ENCODE assay signal across 2 cellular contexts in the genomic region with DNA sequence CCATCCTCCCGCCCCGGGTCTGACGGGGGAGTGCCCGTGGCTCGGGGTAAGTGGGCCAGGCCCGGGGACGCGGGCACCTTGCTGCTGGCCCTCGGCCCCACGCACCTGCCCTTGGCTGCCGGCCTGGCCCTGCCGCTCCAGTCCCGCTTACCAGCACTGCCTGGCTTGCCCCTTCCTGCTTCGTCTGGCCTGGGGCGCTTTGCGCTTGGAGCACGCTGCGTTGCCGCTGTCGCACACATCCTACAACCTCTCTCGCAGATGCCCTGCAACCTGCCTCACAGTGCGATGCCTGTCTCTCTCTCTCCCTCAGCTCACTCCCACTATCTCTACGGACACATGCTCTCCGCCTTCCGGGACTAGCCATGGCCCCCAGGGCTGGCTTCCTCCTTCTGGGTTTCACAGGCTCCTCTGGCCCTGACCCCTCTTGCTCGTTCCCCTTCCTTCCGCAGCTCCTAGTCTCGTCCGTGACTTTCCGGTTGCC.
TF ChIP-seq lines count a peak whose summit lies in the region.

No MANE protein-coding gene starts in this region.

TF ChIP-seq in liver, 16 proteins besides CTCF, POLR2A, EP300 and RAD21:
- TF ChIP-seq, protein P1, sequence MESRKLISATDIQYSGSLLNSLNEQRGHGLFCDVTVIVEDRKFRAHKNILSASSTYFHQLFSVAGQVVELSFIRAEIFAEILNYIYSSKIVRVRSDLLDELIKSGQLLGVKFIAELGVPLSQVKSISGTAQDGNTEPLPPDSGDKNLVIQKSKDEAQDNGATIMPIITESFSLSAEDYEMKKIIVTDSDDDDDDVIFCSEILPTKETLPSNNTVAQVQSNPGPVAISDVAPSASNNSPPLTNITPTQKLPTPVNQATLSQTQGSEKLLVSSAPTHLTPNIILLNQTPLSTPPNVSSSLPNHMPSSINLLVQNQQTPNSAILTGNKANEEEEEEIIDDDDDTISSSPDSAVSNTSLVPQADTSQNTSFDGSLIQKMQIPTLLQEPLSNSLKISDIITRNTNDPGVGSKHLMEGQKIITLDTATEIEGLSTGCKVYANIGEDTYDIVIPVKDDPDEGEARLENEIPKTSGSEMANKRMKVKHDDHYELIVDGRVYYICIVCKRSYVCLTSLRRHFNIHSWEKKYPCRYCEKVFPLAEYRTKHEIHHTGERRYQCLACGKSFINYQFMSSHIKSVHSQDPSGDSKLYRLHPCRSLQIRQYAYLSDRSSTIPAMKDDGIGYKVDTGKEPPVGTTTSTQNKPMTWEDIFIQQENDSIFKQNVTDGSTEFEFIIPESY (IDR thresholded peaks at IDR 0.05), result no peak
- TF ChIP-seq, protein P2, sequence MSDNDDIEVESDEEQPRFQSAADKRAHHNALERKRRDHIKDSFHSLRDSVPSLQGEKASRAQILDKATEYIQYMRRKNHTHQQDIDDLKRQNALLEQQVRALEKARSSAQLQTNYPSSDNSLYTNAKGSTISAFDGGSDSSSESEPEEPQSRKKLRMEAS (IDR thresholded peaks at IDR 0.05), result no peak
- TF ChIP-seq HNF4G (IDR thresholded peaks at IDR 0.05), result no peak
- TF ChIP-seq NR2F2 (IDR thresholded peaks at IDR 0.05), result peak; percentile 64
- no peak for TF ChIP-seq HNF4A (conservative IDR thresholded peaks at IDR 0.05)
- TF ChIP-seq FOXA2 (IDR thresholded peaks at IDR 0.05), result no peak

TF ChIP-seq in HepG2, 621 proteins besides CTCF, POLR2A, EP300 and RAD21:
- no peak for TF ChIP-seq NFE2 (CRISPR knock-in tag; IDR thresholded peaks at IDR 0.05)
- no peak for TF ChIP-seq SYNCRIP (IDR thresholded peaks at IDR 0.05; ENCODE audit: insufficient read depth, low read depth, low read length)
- no peak for TF ChIP-seq FOSL1 (CRISPR knock-in tag; IDR thresholded peaks at IDR 0.05; ENCODE audit: borderline replicate concordance)
- no peak for TF ChIP-seq GATA4 (IDR thresholded peaks at IDR 0.05; ENCODE audit: borderline replicate concordance, low read depth)
- no peak for TF ChIP-seq RBM39 (IDR thresholded peaks at IDR 0.05; ENCODE audit: low read depth, low read length, poor library complexity, severe bottlenecking)
- TF ChIP-seq AHR (CRISPR knock-in tag; IDR thresholded peaks at IDR 0.05), result no peak
- no peak for TF ChIP-seq CBX1 (IDR thresholded peaks at IDR 0.05; ENCODE audit: low read depth)
- TF ChIP-seq HNF4G (IDR thresholded peaks at IDR 0.05; ENCODE audit: borderline replicate concordance, low read depth, low read length), result no peak
- no peak for TF ChIP-seq HNF4G (CRISPR knock-in tag; IDR thresholded peaks at IDR 0.05; ENCODE audit: borderline replicate concordance, low read depth)
- TF ChIP-seq, protein P3, sequence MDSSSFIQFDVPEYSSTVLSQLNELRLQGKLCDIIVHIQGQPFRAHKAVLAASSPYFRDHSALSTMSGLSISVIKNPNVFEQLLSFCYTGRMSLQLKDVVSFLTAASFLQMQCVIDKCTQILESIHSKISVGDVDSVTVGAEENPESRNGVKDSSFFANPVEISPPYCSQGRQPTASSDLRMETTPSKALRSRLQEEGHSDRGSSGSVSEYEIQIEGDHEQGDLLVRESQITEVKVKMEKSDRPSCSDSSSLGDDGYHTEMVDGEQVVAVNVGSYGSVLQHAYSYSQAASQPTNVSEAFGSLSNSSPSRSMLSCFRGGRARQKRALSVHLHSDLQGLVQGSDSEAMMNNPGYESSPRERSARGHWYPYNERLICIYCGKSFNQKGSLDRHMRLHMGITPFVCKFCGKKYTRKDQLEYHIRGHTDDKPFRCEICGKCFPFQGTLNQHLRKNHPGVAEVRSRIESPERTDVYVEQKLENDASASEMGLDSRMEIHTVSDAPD (CRISPR knock-in tag; IDR thresholded peaks at IDR 0.05), result no peak
- no peak for TF ChIP-seq ZNF274 (CRISPR knock-in tag; IDR thresholded peaks at IDR 0.05)
- TF ChIP-seq HHEX (CRISPR knock-in tag; IDR thresholded peaks at IDR 0.05), result no peak
- TF ChIP-seq, protein P4, sequence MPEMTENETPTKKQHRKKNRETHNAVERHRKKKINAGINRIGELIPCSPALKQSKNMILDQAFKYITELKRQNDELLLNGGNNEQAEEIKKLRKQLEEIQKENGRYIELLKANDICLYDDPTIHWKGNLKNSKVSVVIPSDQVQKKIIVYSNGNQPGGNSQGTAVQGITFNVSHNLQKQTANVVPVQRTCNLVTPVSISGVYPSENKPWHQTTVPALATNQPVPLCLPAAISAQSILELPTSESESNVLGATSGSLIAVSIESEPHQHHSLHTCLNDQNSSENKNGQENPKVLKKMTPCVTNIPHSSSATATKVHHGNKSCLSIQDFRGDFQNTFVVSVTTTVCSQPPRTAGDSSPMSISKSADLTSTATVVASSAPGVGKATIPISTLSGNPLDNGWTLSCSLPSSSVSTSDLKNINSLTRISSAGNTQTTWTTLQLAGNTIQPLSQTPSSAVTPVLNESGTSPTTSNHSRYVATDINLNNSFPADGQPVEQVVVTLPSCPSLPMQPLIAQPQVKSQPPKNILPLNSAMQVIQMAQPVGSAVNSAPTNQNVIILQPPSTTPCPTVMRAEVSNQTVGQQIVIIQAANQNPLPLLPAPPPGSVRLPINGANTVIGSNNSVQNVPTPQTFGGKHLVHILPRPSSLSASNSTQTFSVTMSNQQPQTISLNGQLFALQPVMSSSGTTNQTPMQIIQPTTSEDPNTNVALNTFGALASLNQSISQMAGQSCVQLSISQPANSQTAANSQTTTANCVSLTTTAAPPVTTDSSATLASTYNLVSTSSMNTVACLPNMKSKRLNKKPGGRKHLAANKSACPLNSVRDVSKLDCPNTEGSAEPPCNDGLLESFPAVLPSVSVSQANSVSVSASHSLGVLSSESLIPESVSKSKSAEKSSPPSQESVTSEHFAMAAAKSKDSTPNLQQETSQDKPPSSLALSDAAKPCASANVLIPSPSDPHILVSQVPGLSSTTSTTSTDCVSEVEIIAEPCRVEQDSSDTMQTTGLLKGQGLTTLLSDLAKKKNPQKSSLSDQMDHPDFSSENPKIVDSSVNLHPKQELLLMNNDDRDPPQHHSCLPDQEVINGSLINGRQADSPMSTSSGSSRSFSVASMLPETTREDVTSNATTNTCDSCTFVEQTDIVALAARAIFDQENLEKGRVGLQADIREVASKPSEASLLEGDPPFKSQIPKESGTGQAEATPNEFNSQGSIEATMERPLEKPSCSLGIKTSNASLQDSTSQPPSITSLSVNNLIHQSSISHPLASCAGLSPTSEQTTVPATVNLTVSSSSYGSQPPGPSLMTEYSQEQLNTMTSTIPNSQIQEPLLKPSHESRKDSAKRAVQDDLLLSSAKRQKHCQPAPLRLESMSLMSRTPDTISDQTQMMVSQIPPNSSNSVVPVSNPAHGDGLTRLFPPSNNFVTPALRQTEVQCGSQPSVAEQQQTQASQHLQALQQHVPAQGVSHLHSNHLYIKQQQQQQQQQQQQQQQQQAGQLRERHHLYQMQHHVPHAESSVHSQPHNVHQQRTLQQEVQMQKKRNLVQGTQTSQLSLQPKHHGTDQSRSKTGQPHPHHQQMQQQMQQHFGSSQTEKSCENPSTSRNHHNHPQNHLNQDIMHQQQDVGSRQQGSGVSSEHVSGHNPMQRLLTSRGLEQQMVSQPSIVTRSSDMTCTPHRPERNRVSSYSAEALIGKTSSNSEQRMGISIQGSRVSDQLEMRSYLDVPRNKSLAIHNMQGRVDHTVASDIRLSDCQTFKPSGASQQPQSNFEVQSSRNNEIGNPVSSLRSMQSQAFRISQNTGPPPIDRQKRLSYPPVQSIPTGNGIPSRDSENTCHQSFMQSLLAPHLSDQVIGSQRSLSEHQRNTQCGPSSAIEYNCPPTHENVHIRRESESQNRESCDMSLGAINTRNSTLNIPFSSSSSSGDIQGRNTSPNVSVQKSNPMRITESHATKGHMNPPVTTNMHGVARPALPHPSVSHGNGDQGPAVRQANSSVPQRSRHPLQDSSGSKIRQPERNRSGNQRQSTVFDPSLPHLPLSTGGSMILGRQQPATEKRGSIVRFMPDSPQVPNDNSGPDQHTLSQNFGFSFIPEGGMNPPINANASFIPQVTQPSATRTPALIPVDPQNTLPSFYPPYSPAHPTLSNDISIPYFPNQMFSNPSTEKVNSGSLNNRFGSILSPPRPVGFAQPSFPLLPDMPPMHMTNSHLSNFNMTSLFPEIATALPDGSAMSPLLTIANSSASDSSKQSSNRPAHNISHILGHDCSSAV (CRISPR knock-in tag; IDR thresholded peaks at IDR 0.05; ENCODE audit: borderline replicate concordance), result no peak
- no peak for TF ChIP-seq ZNF781 (CRISPR knock-in tag; IDR thresholded peaks at IDR 0.05; ENCODE audit: borderline replicate concordance, not compliant biosample characterization)
- TF ChIP-seq MIER3 (CRISPR knock-in tag; IDR thresholded peaks at IDR 0.05; ENCODE audit: borderline replicate concordance), result no peak
- no peak for TF ChIP-seq KLF12 (CRISPR knock-in tag; IDR thresholded peaks at IDR 0.05; ENCODE audit: borderline replicate concordance)
